ENCODE assay signal across 17 cellular contexts in the genomic region with DNA sequence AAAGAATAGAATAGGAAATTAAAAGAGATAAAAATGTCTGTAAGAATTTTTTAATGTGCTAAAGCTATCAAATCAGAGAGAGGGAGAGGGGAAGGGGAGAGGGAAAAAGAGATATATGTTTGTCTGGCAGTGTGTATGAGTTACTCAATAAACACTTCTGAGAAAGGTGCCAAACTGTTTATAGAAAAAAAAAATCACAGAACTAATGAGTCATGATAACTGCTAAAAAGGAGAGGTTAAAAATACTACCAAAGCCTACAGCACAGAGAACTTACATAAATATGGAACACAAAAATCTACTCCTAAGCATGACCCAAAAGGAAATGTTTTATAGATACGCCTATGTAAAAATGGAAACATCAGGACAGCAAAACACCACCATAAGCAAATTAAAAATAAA. TPM values are rescaled to one million over a fixed set of nuclear protein-coding genes. Genes with fewer than 3 reads are reported as not detected.
DNase-seq lines count a peak whose midpoint lies in the region; ATAC-seq, FAIRE-seq and TF ChIP-seq lines count a peak whose summit lies in the region.
"Had no signal": no experiment of that assay in that cellular context is flagged by ENCODE, and none has a peak within 500 bp of the region (broad histone marks: within the 10 kb centered on the region; RNA-seq: fewer than 3 reads in every experiment).

No MANE protein-coding gene starts in this region.

- H3K36me3 Mint-ChIP-seq in MCF 10A (ENCODE audit: insufficient read depth, unreplicated experiment): peaks cover 26% of the 10 kb centered on the region
- peaks cover 11 to 26% of the 10 kb centered on the region in 2 donors for H3K36me3 Mint-ChIP-seq in stimulated activated naive B cell treated with anti-CD40 and anti-IgM and Interleukin-4, amounts not matched to agents 10 μg/mL and 1 μg/mL and 100 μg/mL, for 72 hours

- dilution Hi-C loops in endothelial cell of umbilical vein (cut with MboI; ENCODE audit: extremely low pct_ligation_motif_present, low sequenced_read_pairs): no loop called here

- BruUV-seq in MCF 10A (replicated peaks; lab: Mats Ljungman, UMichigan) (no TSS peak), endothelial cell of umbilical vein (replicated peaks; lab: Mats Ljungman, UMichigan) (no TSS peak)

- H3K9ac ChIP-seq in endothelial cell of umbilical vein (replicated peaks; ENCODE audit: extremely low read depth, insufficient read depth, low read length): no peak overlapping the region

- H3K4me1 ChIP-seq in breast epithelium (no peaks in the 10 kb centered on the region), endothelial cell of umbilical vein (ENCODE audit: control insufficient read depth, extremely low read depth, insufficient read depth, low read length) (peaks cover 10% of the 10 kb centered on the region)
- H3K4me1 ChIP-seq: uterus had no signal

- H2AFZ ChIP-seq in endothelial cell of umbilical vein (ENCODE audit: low read depth, low read length): no peak overlapping the region

- TF ChIP-seq POLR2A in breast epithelium (IDR thresholded peaks at IDR 0.05) (no peak), endothelial cell of umbilical vein (IDR thresholded peaks at IDR 0.05; ENCODE audit: low read depth, low read length) (no peak)

- no peaks in the 10 kb centered on the region for H3K9me1 ChIP-seq in endothelial cell of umbilical vein (replicated peaks; ENCODE audit: control insufficient read depth, extremely low read depth, insufficient read depth, low read length)

- ATAC-seq in stimulated activated naive B cell treated with anti-CD40 and anti-IgM and Interleukin-4, amounts not matched to agents 10 μg/mL and 1 μg/mL and 100 μg/mL, for 72 hours (replicated peaks): peak in 1 of 2 donors; percentile 35
- ATAC-seq: gastroesophageal sphincter had no signal

- DNase-seq in MCF 10A (ENCODE audit: unreplicated experiment) (peak; percentile 49), breast epithelium (ENCODE audit: low spot score in 2 of 2) (no peak), RKO (ENCODE audit: low spot score) (peak; percentile 15), endothelial cell of umbilical vein (ENCODE audit: low read depth, low spot score) (peak; percentile 32), NCI-H2081 treated with DMSO at 0.1 percent for 48 hours (lab: John Stamatoyannopoulos, UW) (no peak), GM10248 (ENCODE audit: extremely low spot score) (no peak), DMS 273 (lab: John Stamatoyannopoulos, UW; ENCODE audit: unreplicated experiment) (no peak)
- no peak for DNase-seq in stimulated activated naive B cell treated with anti-CD40 and anti-IgM and Interleukin-4, amounts not matched to agents 10 μg/mL and 1 μg/mL and 100 μg/mL, for 72 hours
- DNase-seq: NCI-H1436 treated with DMSO at 0.1 percent for 48 hours; NCI-H69; SHP77 treated with DMSO at 0.1 percent for 48 hours; stimulated activated CD4-positive, alpha-beta T cell treated with anti-CD3 and anti-CD28 coated beads, Interleukin-1b, Interleukin-23, amount 100 ng/mL, for 48 hours; stimulated activated CD8-positive, alpha-beta memory T cell treated with anti-CD3 and anti-CD28 coated beads, Interleukin-4, amount 100 ng/mL, for 48 hours; T1000; uterus had no signal

- H3K4me3 ChIP-seq in breast epithelium (no peak overlapping the region), endothelial cell of umbilical vein (replicated peaks in 1 of 3; ENCODE audit: insufficient read depth in 1 of 3, low read depth in 1 of 3, low read length in 3 of 3) (no peak overlapping the region)
- H3K4me3 ChIP-seq: gastroesophageal sphincter, uterus had no signal

- no peaks in the 10 kb centered on the region for H3K9me3 Mint-ChIP-seq in MCF 10A (ENCODE audit: unreplicated experiment)
- H3K9me3 Mint-ChIP-seq in stimulated activated naive B cell treated with anti-CD40 and anti-IgM and Interleukin-4, amounts not matched to agents 10 μg/mL and 1 μg/mL and 100 μg/mL, for 72 hours: peaks cover 0 to 2% of the 10 kb centered on the region in 2 donors
- H3K9me3 Mint-ChIP-seq: IgD-negative memory B cell had no signal

- no peaks in the 10 kb centered on the region for H3K27me3 ChIP-seq in breast epithelium
- no peaks in the 10 kb centered on the region for H3K27me3 ChIP-seq in endothelial cell of umbilical vein (ENCODE audit: control insufficient read depth in 2 of 2, insufficient read depth in 2 of 2, low read length in 2 of 2)
- H3K27me3 ChIP-seq: gastroesophageal sphincter, uterus had no signal

- H3K36me3 ChIP-seq in breast epithelium (no peaks in the 10 kb centered on the region), endothelial cell of umbilical vein (ENCODE audit: control insufficient read depth in 2 of 2, extremely low read depth in 1 of 2, insufficient read depth in 2 of 2, low read length in 2 of 2) (no peaks in the 10 kb centered on the region)
- H3K36me3 ChIP-seq: uterus had no signal

- H3K9me3 ChIP-seq in breast epithelium: no peaks in the 10 kb centered on the region
- H3K9me3 ChIP-seq in endothelial cell of umbilical vein (replicated peaks; ENCODE audit: control insufficient read depth, insufficient read depth, low read length): no peaks in the 10 kb centered on the region
- H3K9me3 ChIP-seq: gastroesophageal sphincter, uterus had no signal

- no peaks in the 10 kb centered on the region for H4K20me1 ChIP-seq in endothelial cell of umbilical vein (replicated peaks; ENCODE audit: control insufficient read depth, extremely low read depth, insufficient read depth, low read length)

- H3K4me2 ChIP-seq in endothelial cell of umbilical vein (ENCODE audit: insufficient read depth, low read length): no peak overlapping the region

- intact Hi-C loops in MCF 10A (cut with micrococcal nuclease): loop anchor here (5.0 kb wide), 1 partner anchor 49 kb away; no protein-coding TSS in a partner anchor
- intact Hi-C loops in breast epithelium (cut with DNase I; ENCODE audit: low total_unique reads): no loop called here
- intact Hi-C loops in endothelial cell of umbilical vein (cut with micrococcal nuclease): no loop called here

- no peaks in the 10 kb centered on the region for H3K27me3 Mint-ChIP-seq in MCF 10A (ENCODE audit: insufficient read depth, unreplicated experiment)
- no peaks in the 10 kb centered on the region for H3K27me3 Mint-ChIP-seq in stimulated activated naive B cell treated with anti-CD40 and anti-IgM and Interleukin-4, amounts not matched to agents 10 μg/mL and 1 μg/mL and 100 μg/mL, for 72 hours
- H3K27me3 Mint-ChIP-seq: IgD-negative memory B cell had no signal

- no peak for FAIRE-seq in endothelial cell of umbilical vein (lab: Jason Lieb, UNC)

- no peak overlapping the region for H3K4me3 Mint-ChIP-seq in MCF 10A (ENCODE audit: unreplicated experiment)
- H3K4me3 Mint-ChIP-seq in stimulated activated naive B cell treated with anti-CD40 and anti-IgM and Interleukin-4, amounts not matched to agents 10 μg/mL and 1 μg/mL and 100 μg/mL, for 72 hours: no peak overlapping the region
- H3K4me3 Mint-ChIP-seq: IgD-negative memory B cell had no signal

- CTCF ChIA-PET in MCF 10A (lab: Yijun Ruan, JAX): interaction anchor here (0.5 to 1.0 kb wide), 7 partner anchors 10 to 151 kb away, joined by 3 to 6 read pairs (median 4); no protein-coding TSS in a partner anchor
- CTCF ChIA-PET in endothelial cell of umbilical vein (lab: Charles Lee): no interaction called here
- CTCF ChIA-PET in GM10248 (lab: Yijun Ruan, JAX): interaction anchor here (0.7 kb wide), 1 partner anchor 12 kb away, joined by 3 read pairs; no protein-coding TSS in a partner anchor

- peaks cover 10% of the 10 kb centered on the region for H3K4me1 Mint-ChIP-seq in MCF 10A (ENCODE audit: insufficient read depth, unreplicated experiment)
- peaks cover 19 to 43% of the 10 kb centered on the region in 2 donors for H3K4me1 Mint-ChIP-seq in stimulated activated naive B cell treated with anti-CD40 and anti-IgM and Interleukin-4, amounts not matched to agents 10 μg/mL and 1 μg/mL and 100 μg/mL, for 72 hours

- H3K27ac ChIP-seq in breast epithelium: no peak overlapping the region
- no peak overlapping the region for H3K27ac ChIP-seq in endothelial cell of umbilical vein (ENCODE audit: insufficient read depth, low read depth, low read length)
- H3K27ac ChIP-seq: gastroesophageal sphincter, uterus had no signal

- peak overlapping the region; percentile 49 for H3K27ac Mint-ChIP-seq in MCF 10A (ENCODE audit: low read depth, unreplicated experiment)
- peak overlapping the region; percentile 1 for H3K27ac Mint-ChIP-seq in stimulated activated naive B cell treated with anti-CD40 and anti-IgM and Interleukin-4, amounts not matched to agents 10 μg/mL and 1 μg/mL and 100 μg/mL, for 72 hours

- H3K79me2 ChIP-seq in endothelial cell of umbilical vein (ENCODE audit: control insufficient read depth, insufficient read depth, low read length): peaks cover 7% of the 10 kb centered on the region

- POLR2A ChIA-PET in MCF 10A (lab: Yijun Ruan, JAX): interaction anchor here (0.6 kb wide), 2 partner anchors 38 to 1548 kb away, joined by 3 read pairs; no protein-coding TSS in a partner anchor
- POLR2A ChIA-PET in endothelial cell of umbilical vein (lab: Charles Lee): no interaction called here
- POLR2A ChIA-PET in GM10248 (lab: Yijun Ruan, JAX): no interaction called here

- TF ChIP-seq CTCF in MCF 10A (IDR thresholded peaks at IDR 0.05; ENCODE audit: unreplicated experiment) (no peak), breast epithelium (IDR thresholded peaks at IDR 0.05) (no peak), endothelial cell of umbilical vein (IDR thresholded peaks at IDR 0.05; ENCODE audit: extremely low read depth in 1 of 2, insufficient read depth in 1 of 2, low read depth in 1 of 2, low read length in 2 of 2) (no peak), GM10248 (IDR thresholded peaks at IDR 0.05; ENCODE audit: control extremely low read depth, extremely low read depth, low read depth, missing control alignments) (no peak)

RNA-seq across cellular contexts. Expression of a gene that starts 45.4 kb away (rescaled TPM):
- total RNA-seq in MCF 10A (2022): 227 TPM in 2 replicates
- 100 to 1,000 TPM; 109 to 215 (median 162) TPM for total RNA-seq in breast epithelium
- 202 and 205 TPM in 2 replicates for total RNA-seq in endothelial cell of umbilical vein
- 81.3 and 102 TPM in 2 replicates for polyA plus RNA-seq in endothelial cell of umbilical vein
- polyA plus RNA-seq in endothelial cell of umbilical vein (2011; cell fraction: cytosol; rRNA removed): 157 and 158 TPM in 2 replicates
- polyA plus RNA-seq in endothelial cell of umbilical vein (2011; cell fraction: nucleus; rRNA removed): 48.8 and 62.7 TPM in 2 replicates
- polyA plus RNA-seq in endothelial cell of umbilical vein (2012): 156 and 223 TPM in 2 replicates
- polyA minus RNA-seq in endothelial cell of umbilical vein: 99.5 and 129 TPM in 2 replicates
- 49.9 TPM for polyA minus RNA-seq in endothelial cell of umbilical vein (2011; cell fraction: cytosol; rRNA and poly(A)+ RNA removed)
- polyA minus RNA-seq in endothelial cell of umbilical vein (2011; cell fraction: nucleus; rRNA and poly(A)+ RNA removed): 26.0 and 33.2 TPM in 2 replicates

RNA-seq across cellular contexts. Expression of a gene that starts 46.0 kb away (rescaled TPM):
- total RNA-seq in MCF 10A (2022) (20.4 and 24.4 TPM in 2 replicates), breast epithelium (10 to 100 TPM; 17.7 to 18.0 (median 17.8) TPM), endothelial cell of umbilical vein (28.7 and 31.2 TPM in 2 replicates)
- polyA plus RNA-seq in endothelial cell of umbilical vein: 4.4 and 5.5 TPM in 2 replicates
- 6.4 and 6.9 TPM in 2 replicates for polyA plus RNA-seq in endothelial cell of umbilical vein (2011; cell fraction: cytosol; rRNA removed)
- 4.1 and 5.0 TPM in 2 replicates for polyA plus RNA-seq in endothelial cell of umbilical vein (2011; cell fraction: nucleus; rRNA removed)
- 14.2 and 23.0 TPM in 2 replicates for polyA plus RNA-seq in endothelial cell of umbilical vein (2012)
- polyA minus RNA-seq in endothelial cell of umbilical vein: 11.9 and 21.0 TPM in 2 replicates
- polyA minus RNA-seq in endothelial cell of umbilical vein (2011; cell fraction: cytosol; rRNA and poly(A)+ RNA removed): 10.3 TPM
- polyA minus RNA-seq in endothelial cell of umbilical vein (2011; cell fraction: nucleus; rRNA and poly(A)+ RNA removed): 9.5 and 14.1 TPM in 2 replicates

Comparison
In these comparisons a context has a peak if more than half of its experiments do, and no peak if none do; other contexts are left out.
1. DNase-seq: peak in MCF 10A (single experiment), RKO (single experiment) and endothelial cell of umbilical vein (single experiment); none in breast epithelium (0 of 2), stimulated activated naive B cell treated with anti-CD40 and anti-IgM and Interleukin-4, amounts not matched to agents 10 μg/mL and 1 μg/mL and 100 μg/mL, for 72 hours (single experiment), NCI-H2081 treated with DMSO at 0.1 percent for 48 hours (single experiment), GM10248 (single experiment) and DMS 273 (single experiment).